28 cellular contexts compared by ENCODE assay signal in the genomic region with DNA sequence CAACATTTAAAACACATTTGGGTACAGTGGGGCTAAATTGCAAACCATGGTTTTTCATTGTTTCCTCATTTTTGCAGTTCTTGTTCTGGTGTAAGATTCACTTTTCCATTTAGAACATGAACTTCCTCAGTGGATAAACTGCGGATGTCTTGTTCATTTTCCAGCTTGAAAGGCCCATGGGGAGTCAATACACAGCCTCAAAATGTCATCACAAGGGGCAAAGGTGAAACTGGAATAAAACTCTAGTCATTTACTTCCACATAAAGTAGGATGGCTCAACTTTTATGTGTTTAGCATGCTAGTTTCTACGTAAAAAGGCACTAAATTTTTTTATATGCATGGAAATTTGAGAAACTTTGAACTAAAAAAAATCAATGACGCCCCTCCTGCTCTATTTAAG.
"Had no signal": no experiment of that assay in that cellular context is flagged by ENCODE, and none has a peak within 500 bp of the region (broad histone marks: within the 10 kb centered on the region; RNA-seq: fewer than 3 reads in every experiment).

No MANE protein-coding gene starts in this region.

- H3K9me3 ChIP-seq: esophagus squamous epithelium, gastrocnemius medialis, heart right ventricle, left lung, lower lobe of right lung had no signal

- H3K27ac Mint-ChIP-seq: dendritic cell treated with granulocyte-macrophage colony-stimulating factor and Interleukin-4, amounts not matched to agents 40 ng/mL and 50 ng/mL, for 4 days; effector memory CD8-positive, alpha-beta T cell; endodermal cell; immature natural killer cell; mesothelial cell of epicardium; naive thymus-derived CD4-positive, alpha-beta T cell had no signal

- H3K36me3 Mint-ChIP-seq: immature natural killer cell; mesothelial cell of epicardium; naive thymus-derived CD4-positive, alpha-beta T cell had no signal

- H3K4me1 Mint-ChIP-seq: endodermal cell; immature natural killer cell; mesothelial cell of epicardium; naive thymus-derived CD4-positive, alpha-beta T cell had no signal

- H3K4me1 ChIP-seq: esophagus squamous epithelium, gastrocnemius medialis, left lung, lower lobe of right lung had no signal

- FAIRE-seq: colon, endometrium, kidney had no signal

- ATAC-seq: effector memory CD8-positive, alpha-beta T cell; esophagus mucosa; gastrocnemius medialis; heart right ventricle; left lung; left ventricle myocardium superior; lower lobe of right lung; naive thymus-derived CD4-positive, alpha-beta T cell had no signal

- H3K27me3 Mint-ChIP-seq: dendritic cell treated with granulocyte-macrophage colony-stimulating factor and Interleukin-4, amounts not matched to agents 40 ng/mL and 50 ng/mL, for 4 days; effector memory CD8-positive, alpha-beta T cell; naive thymus-derived CD4-positive, alpha-beta T cell had no signal

- H3K36me3 ChIP-seq: esophagus squamous epithelium, gastrocnemius medialis, heart right ventricle, left lung, lower lobe of right lung had no signal

- H3K4me3 ChIP-seq: esophagus squamous epithelium, gastrocnemius medialis, heart right ventricle, left lung, lower lobe of right lung had no signal

- H3K9me3 Mint-ChIP-seq: dendritic cell treated with granulocyte-macrophage colony-stimulating factor and Interleukin-4, amounts not matched to agents 40 ng/mL and 50 ng/mL, for 4 days; endodermal cell; mesothelial cell of epicardium had no signal

- H3K27me3 ChIP-seq: esophagus squamous epithelium, gastrocnemius medialis, heart right ventricle, left lung had no signal

- H3K27ac ChIP-seq: epithelial cell of prostate, esophagus squamous epithelium, gastrocnemius medialis, heart right ventricle, left lung, lower lobe of right lung had no signal

- DNase-seq: cortex of kidney; effector CD8-positive, alpha-beta T cell; effector memory CD8-positive, alpha-beta T cell; endodermal cell; erythroblast; esophagus squamous epithelium; foreskin fibroblast; foreskin melanocyte; gastrocnemius medialis; glutamatergic neuron; head of caudate nucleus; heart right ventricle; hypothalamus; immature natural killer cell; islet precursor cell; kidney; kidney glomerular epithelial cell; left lung; left ventricle myocardium superior; lower lobe of right lung; mesenchymal stem cell; naive thymus-derived CD4-positive, alpha-beta T cell had no signal

- H3K4me3 Mint-ChIP-seq: dendritic cell treated with granulocyte-macrophage colony-stimulating factor and Interleukin-4, amounts not matched to agents 40 ng/mL and 50 ng/mL, for 4 days; effector memory CD8-positive, alpha-beta T cell; endodermal cell; immature natural killer cell; mesothelial cell of epicardium; naive thymus-derived CD4-positive, alpha-beta T cell had no signal
